1 cellular context compared by ENCODE assay signal in genomic region chr1:147238053-147238902, GRCh38.
TF ChIP-seq lines count a peak whose summit lies in the region.

No MANE protein-coding gene starts in this region.

TF ChIP-seq in HepG2, 621 proteins besides CTCF, POLR2A, EP300 and RAD21 (continued from another document and continues in another):
- TF ChIP-seq, protein P1, sequence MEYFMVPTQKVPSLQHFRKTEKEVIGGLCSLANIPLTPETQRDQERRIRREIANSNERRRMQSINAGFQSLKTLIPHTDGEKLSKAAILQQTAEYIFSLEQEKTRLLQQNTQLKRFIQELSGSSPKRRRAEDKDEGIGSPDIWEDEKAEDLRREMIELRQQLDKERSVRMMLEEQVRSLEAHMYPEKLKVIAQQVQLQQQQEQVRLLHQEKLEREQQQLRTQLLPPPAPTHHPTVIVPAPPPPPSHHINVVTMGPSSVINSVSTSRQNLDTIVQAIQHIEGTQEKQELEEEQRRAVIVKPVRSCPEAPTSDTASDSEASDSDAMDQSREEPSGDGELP (IDR thresholded peaks at IDR 0.05; ENCODE audit: borderline replicate concordance, low read depth), result peak; percentile 56; the same call in 1 of the 2 replicates
- TF ChIP-seq ZNF558 (CRISPR knock-in tag; IDR thresholded peaks at IDR 0.05; ENCODE audit: borderline replicate concordance) (no peak; the same call in 1 of the 2 replicates), SKI (IDR thresholded peaks at IDR 0.05; ENCODE audit: partially characterized antibody) (peak; percentile 76), ELF1 (CRISPR knock-in tag; IDR thresholded peaks at IDR 0.05) (peak; percentile 70), ZNF552 (CRISPR knock-in tag; IDR thresholded peaks at IDR 0.05; ENCODE audit: borderline replicate concordance) (no peak), ZNF33A (CRISPR knock-in tag; IDR thresholded peaks at IDR 0.05; ENCODE audit: borderline replicate concordance) (peak; percentile 77; the same call in 1 of the 2 replicates), TAF15 (IDR thresholded peaks at IDR 0.05; ENCODE audit: low read depth, low read length, poor library complexity, severe bottlenecking) (no peak), SMAD3 (CRISPR knock-in tag; IDR thresholded peaks at IDR 0.05) (peak; percentile 81), NFKBIZ (CRISPR knock-in tag; IDR thresholded peaks at IDR 0.05) (no peak; the same call in 1 of the 2 replicates), ZNF614 (CRISPR knock-in tag; IDR thresholded peaks at IDR 0.05; ENCODE audit: borderline replicate concordance) (peak; percentile 75; the same call in 1 of the 2 replicates), ADNP (CRISPR knock-in tag; IDR thresholded peaks at IDR 0.05) (no peak), SMYD3 (CRISPR knock-in tag; IDR thresholded peaks at IDR 0.05) (peak; percentile 33; the same call in 1 of the 2 replicates), RBAK (CRISPR knock-in tag; IDR thresholded peaks at IDR 0.05) (no peak), JDP2 (CRISPR knock-in tag; IDR thresholded peaks at IDR 0.05; ENCODE audit: borderline replicate concordance) (no peak), GATAD2A (CRISPR knock-in tag; IDR thresholded peaks at IDR 0.05) (peak; percentile 97), FOSL2 (CRISPR knock-in tag; IDR thresholded peaks at IDR 0.05) (peak; percentile 96), ZBTB26 (CRISPR knock-in tag; IDR thresholded peaks at IDR 0.05; ENCODE audit: borderline replicate concordance) (no peak), ZSCAN22 (CRISPR knock-in tag; IDR thresholded peaks at IDR 0.05) (no peak), MED1 (CRISPR knock-in tag; IDR thresholded peaks at IDR 0.05) (peak; percentile 99), PHF21A (CRISPR knock-in tag; IDR thresholded peaks at IDR 0.05) (peak; percentile 67; the same call in 1 of the 2 replicates), HNRNPL (IDR thresholded peaks at IDR 0.05; ENCODE audit: low read depth, low read length) (no peak), HMG20A (CRISPR knock-in tag; IDR thresholded peaks at IDR 0.05; ENCODE audit: borderline replicate concordance) (peak; percentile 91; the same call in 1 of the 2 replicates), KDM5A (IDR thresholded peaks at IDR 0.05; ENCODE audit: borderline replicate concordance, low read length) (peak; percentile 27; the same call in 1 of the 2 replicates), ZNF383 (CRISPR knock-in tag; IDR thresholded peaks at IDR 0.05; ENCODE audit: borderline replicate concordance) (0 out of 2 replicates have a peak, but pooled peaks have one; percentile 23), NR2F1 (CRISPR knock-in tag; IDR thresholded peaks at IDR 0.05) (peak; percentile 62 to 71), YY1 (IDR thresholded peaks at IDR 0.05; ENCODE audit: insufficient read depth, insufficient replicate concordance, low read depth, low read length) (no peak), CBFB (CRISPR knock-in tag; IDR thresholded peaks at IDR 0.05) (0 out of 2 replicates have a peak, but pooled peaks have one; percentile 23), ZNF740 (CRISPR knock-in tag; IDR thresholded peaks at IDR 0.05) (no peak), ZNF607 (CRISPR knock-in tag; IDR thresholded peaks at IDR 0.05; ENCODE audit: borderline replicate concordance) (no peak), JARID2 (CRISPR knock-in tag; IDR thresholded peaks at IDR 0.05; ENCODE audit: insufficient replicate concordance) (no peak), ZNF605 (CRISPR knock-in tag; IDR thresholded peaks at IDR 0.05) (no peak), ZBTB37 (CRISPR knock-in tag; IDR thresholded peaks at IDR 0.05) (0 out of 2 replicates have a peak, but pooled peaks have one; percentile 39), RXRB (CRISPR knock-in tag; IDR thresholded peaks at IDR 0.05; ENCODE audit: borderline replicate concordance) (peak; percentile 95), RCOR2 (CRISPR knock-in tag; IDR thresholded peaks at IDR 0.05) (peak; percentile 77), SALL1 (CRISPR knock-in tag; IDR thresholded peaks at IDR 0.05) (peak; percentile 50; the same call in 1 of the 2 replicates), SCMH1 (CRISPR knock-in tag; IDR thresholded peaks at IDR 0.05; ENCODE audit: borderline replicate concordance) (no peak), SUZ12 (IDR thresholded peaks at IDR 0.05; ENCODE audit: low read depth, low read length) (no peak), KDM6A (CRISPR knock-in tag; IDR thresholded peaks at IDR 0.05; ENCODE audit: low read depth) (peak; percentile 89), SRY (CRISPR knock-in tag; IDR thresholded peaks at IDR 0.05) (no peak), PRPF4 (IDR thresholded peaks at IDR 0.05; ENCODE audit: low read depth, low read length, poor library complexity, severe bottlenecking) (no peak), MLX (CRISPR knock-in tag; IDR thresholded peaks at IDR 0.05) (peak; percentile 82), TGIF2 (CRISPR knock-in tag; IDR thresholded peaks at IDR 0.05) (no peak), ZNF441 (CRISPR knock-in tag; IDR thresholded peaks at IDR 0.05; ENCODE audit: borderline replicate concordance) (no peak), SMAD1 (CRISPR knock-in tag; IDR thresholded peaks at IDR 0.05; ENCODE audit: borderline replicate concordance, low read depth) (no peak), SAP130 (CRISPR knock-in tag; IDR thresholded peaks at IDR 0.05; ENCODE audit: low read depth) (peak; percentile 79), ZNF382 (CRISPR knock-in tag; IDR thresholded peaks at IDR 0.05; ENCODE audit: borderline replicate concordance) (no peak), GFI1 (CRISPR knock-in tag; IDR thresholded peaks at IDR 0.05; ENCODE audit: borderline replicate concordance) (0 out of 2 replicates have a peak, but pooled peaks have one; percentile 22), GPN1 (CRISPR knock-in tag; IDR thresholded peaks at IDR 0.05; ENCODE audit: borderline replicate concordance) (no peak), SP2 (CRISPR knock-in tag; IDR thresholded peaks at IDR 0.05) (no peak), ZNF577 (CRISPR knock-in tag; IDR thresholded peaks at IDR 0.05; ENCODE audit: borderline replicate concordance, low read depth) (no peak)
- TF ChIP-seq, protein P2, sequence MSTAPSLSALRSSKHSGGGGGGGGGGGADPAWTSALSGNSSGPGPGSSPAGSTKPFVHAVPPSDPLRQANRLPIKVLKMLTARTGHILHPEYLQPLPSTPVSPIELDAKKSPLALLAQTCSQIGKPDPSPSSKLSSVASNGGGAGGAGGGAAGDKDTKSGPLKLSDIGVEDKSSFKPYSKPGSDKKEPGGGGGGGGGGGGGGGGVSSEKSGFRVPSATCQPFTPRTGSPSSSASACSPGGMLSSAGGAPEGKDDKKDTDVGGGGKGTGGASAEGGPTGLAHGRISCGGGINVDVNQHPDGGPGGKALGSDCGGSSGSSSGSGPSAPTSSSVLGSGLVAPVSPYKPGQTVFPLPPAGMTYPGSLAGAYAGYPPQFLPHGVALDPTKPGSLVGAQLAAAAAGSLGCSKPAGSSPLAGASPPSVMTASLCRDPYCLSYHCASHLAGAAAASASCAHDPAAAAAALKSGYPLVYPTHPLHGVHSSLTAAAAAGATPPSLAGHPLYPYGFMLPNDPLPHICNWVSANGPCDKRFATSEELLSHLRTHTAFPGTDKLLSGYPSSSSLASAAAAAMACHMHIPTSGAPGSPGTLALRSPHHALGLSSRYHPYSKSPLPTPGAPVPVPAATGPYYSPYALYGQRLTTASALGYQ (CRISPR knock-in tag; IDR thresholded peaks at IDR 0.05), result peak; percentile 93
- TF ChIP-seq, protein P3, sequence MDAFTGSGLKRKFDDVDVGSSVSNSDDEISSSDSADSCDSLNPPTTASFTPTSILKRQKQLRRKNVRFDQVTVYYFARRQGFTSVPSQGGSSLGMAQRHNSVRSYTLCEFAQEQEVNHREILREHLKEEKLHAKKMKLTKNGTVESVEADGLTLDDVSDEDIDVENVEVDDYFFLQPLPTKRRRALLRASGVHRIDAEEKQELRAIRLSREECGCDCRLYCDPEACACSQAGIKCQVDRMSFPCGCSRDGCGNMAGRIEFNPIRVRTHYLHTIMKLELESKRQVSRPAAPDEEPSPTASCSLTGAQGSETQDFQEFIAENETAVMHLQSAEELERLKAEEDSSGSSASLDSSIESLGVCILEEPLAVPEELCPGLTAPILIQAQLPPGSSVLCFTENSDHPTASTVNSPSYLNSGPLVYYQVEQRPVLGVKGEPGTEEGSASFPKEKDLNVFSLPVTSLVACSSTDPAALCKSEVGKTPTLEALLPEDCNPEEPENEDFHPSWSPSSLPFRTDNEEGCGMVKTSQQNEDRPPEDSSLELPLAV (CRISPR knock-in tag; conservative IDR thresholded peaks at IDR 0.05; ENCODE audit: low read depth), result no peak
- TF ChIP-seq, protein P4, sequence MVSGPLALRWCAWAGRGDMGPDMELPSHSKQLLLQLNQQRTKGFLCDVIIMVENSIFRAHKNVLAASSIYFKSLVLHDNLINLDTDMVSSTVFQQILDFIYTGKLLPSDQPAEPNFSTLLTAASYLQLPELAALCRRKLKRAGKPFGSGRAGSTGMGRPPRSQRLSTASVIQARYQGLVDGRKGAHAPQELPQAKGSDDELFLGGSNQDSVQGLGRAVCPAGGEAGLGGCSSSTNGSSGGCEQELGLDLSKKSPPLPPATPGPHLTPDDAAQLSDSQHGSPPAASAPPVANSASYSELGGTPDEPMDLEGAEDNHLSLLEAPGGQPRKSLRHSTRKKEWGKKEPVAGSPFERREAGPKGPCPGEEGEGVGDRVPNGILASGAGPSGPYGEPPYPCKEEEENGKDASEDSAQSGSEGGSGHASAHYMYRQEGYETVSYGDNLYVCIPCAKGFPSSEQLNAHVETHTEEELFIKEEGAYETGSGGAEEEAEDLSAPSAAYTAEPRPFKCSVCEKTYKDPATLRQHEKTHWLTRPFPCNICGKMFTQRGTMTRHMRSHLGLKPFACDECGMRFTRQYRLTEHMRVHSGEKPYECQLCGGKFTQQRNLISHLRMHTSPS (CRISPR knock-in tag; IDR thresholded peaks at IDR 0.05; ENCODE audit: low read depth), result 0 out of 2 replicates have a peak, but pooled peaks have one; percentile 39
- TF ChIP-seq, protein P5, sequence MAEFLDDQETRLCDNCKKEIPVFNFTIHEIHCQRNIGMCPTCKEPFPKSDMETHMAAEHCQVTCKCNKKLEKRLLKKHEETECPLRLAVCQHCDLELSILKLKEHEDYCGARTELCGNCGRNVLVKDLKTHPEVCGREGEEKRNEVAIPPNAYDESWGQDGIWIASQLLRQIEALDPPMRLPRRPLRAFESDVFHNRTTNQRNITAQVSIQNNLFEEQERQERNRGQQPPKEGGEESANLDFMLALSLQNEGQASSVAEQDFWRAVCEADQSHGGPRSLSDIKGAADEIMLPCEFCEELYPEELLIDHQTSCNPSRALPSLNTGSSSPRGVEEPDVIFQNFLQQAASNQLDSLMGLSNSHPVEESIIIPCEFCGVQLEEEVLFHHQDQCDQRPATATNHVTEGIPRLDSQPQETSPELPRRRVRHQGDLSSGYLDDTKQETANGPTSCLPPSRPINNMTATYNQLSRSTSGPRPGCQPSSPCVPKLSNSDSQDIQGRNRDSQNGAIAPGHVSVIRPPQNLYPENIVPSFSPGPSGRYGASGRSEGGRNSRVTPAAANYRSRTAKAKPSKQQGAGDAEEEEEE (CRISPR knock-in tag; IDR thresholded peaks at IDR 0.05; ENCODE audit: borderline replicate concordance), result no peak
- TF ChIP-seq, protein P6, sequence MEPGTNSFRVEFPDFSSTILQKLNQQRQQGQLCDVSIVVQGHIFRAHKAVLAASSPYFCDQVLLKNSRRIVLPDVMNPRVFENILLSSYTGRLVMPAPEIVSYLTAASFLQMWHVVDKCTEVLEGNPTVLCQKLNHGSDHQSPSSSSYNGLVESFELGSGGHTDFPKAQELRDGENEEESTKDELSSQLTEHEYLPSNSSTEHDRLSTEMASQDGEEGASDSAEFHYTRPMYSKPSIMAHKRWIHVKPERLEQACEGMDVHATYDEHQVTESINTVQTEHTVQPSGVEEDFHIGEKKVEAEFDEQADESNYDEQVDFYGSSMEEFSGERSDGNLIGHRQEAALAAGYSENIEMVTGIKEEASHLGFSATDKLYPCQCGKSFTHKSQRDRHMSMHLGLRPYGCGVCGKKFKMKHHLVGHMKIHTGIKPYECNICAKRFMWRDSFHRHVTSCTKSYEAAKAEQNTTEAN (CRISPR knock-in tag; conservative IDR thresholded peaks at IDR 0.05), result no peak
- TF ChIP-seq, protein P7, sequence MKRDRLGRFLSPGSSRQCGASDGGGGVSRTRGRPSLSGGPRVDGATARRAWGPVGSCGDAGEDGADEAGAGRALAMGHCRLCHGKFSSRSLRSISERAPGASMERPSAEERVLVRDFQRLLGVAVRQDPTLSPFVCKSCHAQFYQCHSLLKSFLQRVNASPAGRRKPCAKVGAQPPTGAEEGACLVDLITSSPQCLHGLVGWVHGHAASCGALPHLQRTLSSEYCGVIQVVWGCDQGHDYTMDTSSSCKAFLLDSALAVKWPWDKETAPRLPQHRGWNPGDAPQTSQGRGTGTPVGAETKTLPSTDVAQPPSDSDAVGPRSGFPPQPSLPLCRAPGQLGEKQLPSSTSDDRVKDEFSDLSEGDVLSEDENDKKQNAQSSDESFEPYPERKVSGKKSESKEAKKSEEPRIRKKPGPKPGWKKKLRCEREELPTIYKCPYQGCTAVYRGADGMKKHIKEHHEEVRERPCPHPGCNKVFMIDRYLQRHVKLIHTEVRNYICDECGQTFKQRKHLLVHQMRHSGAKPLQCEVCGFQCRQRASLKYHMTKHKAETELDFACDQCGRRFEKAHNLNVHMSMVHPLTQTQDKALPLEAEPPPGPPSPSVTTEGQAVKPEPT (CRISPR knock-in tag; IDR thresholded peaks at IDR 0.05; ENCODE audit: low read depth), result no peak
